In genomic region chr5:172417983-172418630, GRCh38 we compare ENCODE assay signal across 9 cellular contexts. TPM values are rescaled to one million over a fixed set of nuclear protein-coding genes. Genes with fewer than 3 reads are reported as not detected.
DNase-seq lines count a peak whose midpoint lies in the region; ATAC-seq and TF ChIP-seq lines count a peak whose summit lies in the region.
"Had no signal": no experiment of that assay in that cellular context is flagged by ENCODE, and none has a peak within 500 bp of the region (broad histone marks: within the 10 kb centered on the region; RNA-seq: fewer than 3 reads in every experiment).

No MANE protein-coding gene starts in this region.

- H3K9me3 ChIP-seq in adipocyte (ENCODE audit: control insufficient read depth, low read length) (no peaks in the 10 kb centered on the region), neural progenitor cell (ENCODE audit: low read depth) (no peaks in the 10 kb centered on the region)

- no peak overlapping the region for H3K27ac Mint-ChIP-seq in neural progenitor cell
- H3K27ac Mint-ChIP-seq: activated naive CD4-positive, alpha-beta T cell treated with anti-CD3 and anti-CD28 coated beads, Interleukin-2, amount 50 U/mL, for 24 hours had no signal

- H3F3A ChIP-seq in neural progenitor cell (ENCODE audit: low read depth): no peaks in the 10 kb centered on the region

- no peak overlapping the region for H3K4me3 Mint-ChIP-seq in neural progenitor cell
- H3K4me3 Mint-ChIP-seq: activated naive CD4-positive, alpha-beta T cell treated with anti-CD3 and anti-CD28 coated beads, Interleukin-2, amount 50 U/mL, for 24 hours had no signal

- no peak overlapping the region for H3K4me2 ChIP-seq in neural progenitor cell

- H3K9ac ChIP-seq in adipocyte (ENCODE audit: low read length) (peak overlapping the region; percentile 80), neural progenitor cell (no peak overlapping the region)

- peaks cover 6% of the 10 kb centered on the region for H3K79me2 ChIP-seq in neural progenitor cell (ENCODE audit: low read depth)

- TF ChIP-seq POLR2A in GM18505 (IDR thresholded peaks at IDR 0.05; ENCODE audit: borderline replicate concordance, extremely low read depth, insufficient read depth, insufficient read length): no peak

- H3K4me3 ChIP-seq in adipocyte (ENCODE audit: low read length) (peak overlapping the region; percentile 43), neural progenitor cell (no peak overlapping the region)

- DNase-seq in CD1c-positive myeloid dendritic cell (ENCODE audit: extremely low spot score) (peak; percentile 79), adipocyte (ENCODE audit: low read depth) (peak; percentile 99), Right ventricle myocardium inferior (ENCODE audit: missing footprints) (peak; percentile 91), posterior vena cava (ENCODE audit: low spot score) (peak; percentile 97), SKM-1 (lab: John Stamatoyannopoulos, UW; ENCODE audit: unreplicated experiment) (no peak), neural progenitor cell (ENCODE audit: low spot score) (no peak)

- H3K4me1 ChIP-seq in adipocyte (ENCODE audit: control insufficient read depth, insufficient read depth, low read length): peaks cover 81% of the 10 kb centered on the region
- H3K4me1 ChIP-seq in neural progenitor cell: no peaks in the 10 kb centered on the region

- H3K36me3 ChIP-seq in adipocyte (ENCODE audit: control insufficient read depth, insufficient read depth, low read length, severe bottlenecking): peaks cover 20% of the 10 kb centered on the region
- no peaks in the 10 kb centered on the region for H3K36me3 ChIP-seq in neural progenitor cell

- intact Hi-C loops in Right ventricle myocardium inferior (cut with DNase I): no loop called here
- intact Hi-C loops in posterior vena cava (cut with DNase I): loop anchor here in 1 of 2 donors (5.0 kb wide), 1 partner anchor 34 kb away; the partner anchor contains the start of gene SH3PXD2B

- H3K27ac ChIP-seq in neural progenitor cell: no peak overlapping the region

- peaks cover 25% of the 10 kb centered on the region for H3K36me3 Mint-ChIP-seq in neural progenitor cell
- H3K36me3 Mint-ChIP-seq: activated naive CD4-positive, alpha-beta T cell treated with anti-CD3 and anti-CD28 coated beads, Interleukin-2, amount 50 U/mL, for 24 hours had no signal

- H2AFZ ChIP-seq in neural progenitor cell (replicated peaks): no peak overlapping the region

- no peaks in the 10 kb centered on the region for H3K9me3 Mint-ChIP-seq in neural progenitor cell
- H3K9me3 Mint-ChIP-seq: activated naive CD4-positive, alpha-beta T cell treated with anti-CD3 and anti-CD28 coated beads, Interleukin-2, amount 50 U/mL, for 24 hours had no signal

- H4K20me1 ChIP-seq in neural progenitor cell (ENCODE audit: low read depth): peaks cover 64% of the 10 kb centered on the region

- no peaks in the 10 kb centered on the region for H3K27me3 ChIP-seq in adipocyte (replicated peaks; ENCODE audit: control insufficient read depth, insufficient read depth, low read length)
- no peaks in the 10 kb centered on the region for H3K27me3 ChIP-seq in neural progenitor cell

- H3K27me3 Mint-ChIP-seq in neural progenitor cell (ENCODE audit: insufficient read depth, low read depth): peaks cover 3% of the 10 kb centered on the region
- H3K27me3 Mint-ChIP-seq: activated naive CD4-positive, alpha-beta T cell treated with anti-CD3 and anti-CD28 coated beads, Interleukin-2, amount 50 U/mL, for 24 hours had no signal

- H3K4me1 Mint-ChIP-seq in neural progenitor cell: peaks cover 34% of the 10 kb centered on the region

- ATAC-seq in Right ventricle myocardium inferior (peak; percentile 92), HG03439 (IDR thresholded peaks at IDR 0.05; ENCODE audit: unreplicated experiment) (no peak), GM18505 (IDR thresholded peaks at IDR 0.05; ENCODE audit: unreplicated experiment) (no peak)

- no peak for TF ChIP-seq CTCF in neural progenitor cell (IDR thresholded peaks at IDR 0.05)

RNA-seq across cellular contexts. Expression of gene SH3PXD2B, which starts 36.2 kb away (rescaled TPM):
- total RNA-seq in Right ventricle myocardium inferior (5.4 TPM), posterior vena cava (100 to 1,000 TPM in 1 of 2 donors, 10 to 100 TPM in 1; 85.2 to 114 TPM), neural progenitor cell (ENCODE audit: low replicate concordance) (27.3 and 46.3 TPM in 2 replicates)

Comparison
In these comparisons a context has a peak if more than half of its experiments do, and no peak if none do; other contexts are left out.
1. DNase-seq: peak in CD1c-positive myeloid dendritic cell (single experiment), adipocyte (single experiment), Right ventricle myocardium inferior (single experiment) and posterior vena cava (single experiment); none in SKM-1 (single experiment) and neural progenitor cell (single experiment).